Comparison of ENCODE assay signal across 16 cellular contexts in the genomic region with DNA sequence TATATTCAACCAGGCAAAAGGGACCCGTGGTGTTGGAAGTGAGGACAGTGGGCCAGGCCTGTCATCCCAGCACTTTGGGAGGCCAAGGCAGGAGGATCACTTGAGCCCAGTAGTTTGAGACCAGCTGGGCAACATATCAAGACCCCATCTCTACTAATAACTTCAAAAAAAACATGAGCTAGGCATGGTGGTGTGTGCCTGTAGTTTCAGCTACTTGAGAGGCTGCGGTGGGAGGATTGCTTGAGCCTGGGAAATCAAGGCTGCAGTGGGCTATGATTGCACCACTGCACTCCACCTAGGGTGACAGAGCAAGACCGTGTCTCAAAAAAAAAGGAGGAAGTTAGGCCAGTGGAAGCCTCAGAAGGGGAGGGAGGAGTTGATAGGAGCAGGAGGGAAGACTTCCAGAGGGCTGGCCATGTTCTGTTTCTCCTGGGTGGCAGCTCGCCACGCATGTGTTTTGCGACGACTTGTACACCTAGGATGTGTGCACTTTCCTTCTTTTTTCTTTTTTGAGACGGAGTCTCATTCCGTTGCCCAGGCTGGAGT. TPM values are rescaled to one million over a fixed set of nuclear protein-coding genes. Genes with fewer than 3 reads are reported as not detected.
DNase-seq lines count a peak whose midpoint lies in the region; ATAC-seq and TF ChIP-seq lines count a peak whose summit lies in the region.
"Had no signal": no experiment of that assay in that cellular context is flagged by ENCODE, and none has a peak within 500 bp of the region (broad histone marks: within the 10 kb centered on the region; RNA-seq: fewer than 3 reads in every experiment).

No MANE protein-coding gene starts in this region.

- H3K4me3 ChIP-seq in left lung (no peak overlapping the region), stomach smooth muscle (ENCODE audit: low read length in 2 of 2) (no peak overlapping the region), smooth muscle cell (no peak overlapping the region)

- DNase-seq in SKM-1 treated with dmso at 0.1 percent for 144 hours (lab: John Stamatoyannopoulos, UW; ENCODE audit: unreplicated experiment) (peak; percentile 45), SKM-1 (lab: John Stamatoyannopoulos, UW; ENCODE audit: unreplicated experiment) (no peak), NOMO-1 treated with DMSO at 0.1 percent for 48 hours (lab: John Stamatoyannopoulos, UW; ENCODE audit: unreplicated experiment) (peak; percentile 74), left lung (peak; percentile 34 to 42), G401 (ENCODE audit: low spot score) (no peak), smooth muscle cell (lab: John Stamatoyannopoulos, UW; ENCODE audit: unreplicated experiment) (no peak)
- DNase-seq: IMR-90; NCI-H1436 treated with DMSO at 0.1 percent for 48 hours; NCI-H526; retina; stimulated activated naive CD8-positive, alpha-beta T cell treated with anti-CD3 and anti-CD28 coated beads, Interleukin-15, Interleukin-2, amounts not matched to agents 100 U/mL and 50 U/mL, for 24 hours; T-helper 2 cell had no signal

- H4K20me1 ChIP-seq in smooth muscle cell (ENCODE audit: low read depth): peaks cover 10% of the 10 kb centered on the region

- H3K27ac ChIP-seq in left lung: peak overlapping the region in 1 of 2 donors; percentile 64
- peak overlapping the region; percentile 85 for H3K27ac ChIP-seq in stomach smooth muscle (ENCODE audit: low read length)
- H3K27ac ChIP-seq in smooth muscle cell (ENCODE audit: low read depth): no peak overlapping the region

- H3K4me2 ChIP-seq in smooth muscle cell: no peak overlapping the region

- H3K9ac ChIP-seq in stomach smooth muscle (ENCODE audit: low read length in 2 of 2): no peak overlapping the region
- no peak overlapping the region for H3K9ac ChIP-seq in smooth muscle cell (ENCODE audit: low read depth)

- intact Hi-C loops in left lung (cut with DNase I): no loop called here

- no peaks in the 10 kb centered on the region for H3K79me2 ChIP-seq in smooth muscle cell (ENCODE audit: low read depth)

- in situ Hi-C loops in G401 (cut with HindIII; ENCODE audit: low sequenced_read_pairs): no loop called here

- no peaks in the 10 kb centered on the region for H3F3A ChIP-seq in smooth muscle cell (ENCODE audit: low read depth)

- peaks cover 0 to 19% of the 10 kb centered on the region in 2 donors for H3K36me3 ChIP-seq in left lung
- H3K36me3 ChIP-seq in stomach smooth muscle (ENCODE audit: control insufficient read depth in 2 of 2, insufficient read depth in 2 of 2, low read length in 2 of 2): peaks cover 0 to 9% of the 10 kb centered on the region in 2 donors
- no peaks in the 10 kb centered on the region for H3K36me3 ChIP-seq in smooth muscle cell (ENCODE audit: low read depth)

- no peak for TF ChIP-seq CTCF in left lung (IDR thresholded peaks at IDR 0.05)
- TF ChIP-seq CTCF in smooth muscle cell (IDR thresholded peaks at IDR 0.05; ENCODE audit: borderline replicate concordance, insufficient read depth, poor library complexity, severe bottlenecking): no peak

- ATAC-seq in left lung (no peak), GM18907 (IDR thresholded peaks at IDR 0.05; ENCODE audit: unreplicated experiment) (no peak)
- ATAC-seq: stimulated activated naive CD8-positive, alpha-beta T cell treated with anti-CD3 and anti-CD28 coated beads, Interleukin-15, Interleukin-2, amounts not matched to agents 100 U/mL and 50 U/mL, for 24 hours had no signal

- peaks cover 15 to 25% of the 10 kb centered on the region in 2 donors for H3K4me1 ChIP-seq in left lung
- peaks cover 43% of the 10 kb centered on the region for H3K4me1 ChIP-seq in stomach smooth muscle (ENCODE audit: control insufficient read depth, insufficient read depth, low read length)
- H3K4me1 ChIP-seq in smooth muscle cell (ENCODE audit: low read depth): no peaks in the 10 kb centered on the region

- H3K27me3 ChIP-seq in left lung (no peaks in the 10 kb centered on the region), stomach smooth muscle (ENCODE audit: control insufficient read depth in 1 of 2, insufficient read depth in 2 of 2, low read length in 2 of 2) (no peaks in the 10 kb centered on the region), smooth muscle cell (ENCODE audit: low read depth) (no peaks in the 10 kb centered on the region)

- no peak overlapping the region for H2AFZ ChIP-seq in smooth muscle cell (ENCODE audit: low read depth)

- WGBS in smooth muscle cell (ENCODE audit: low lambda C conversion rate): 98% methylated on average over 9 of the region's 9 CpGs

- H3K9me3 ChIP-seq in left lung (no peaks in the 10 kb centered on the region), stomach smooth muscle (ENCODE audit: control insufficient read depth in 2 of 2, low read length in 2 of 2) (no peaks in the 10 kb centered on the region), smooth muscle cell (replicated peaks; ENCODE audit: low read depth) (no peaks in the 10 kb centered on the region)

RNA-seq across cellular contexts. Expression of a gene that starts 10.1 kb away (rescaled TPM):
- total RNA-seq in left lung: 10 to 100 TPM; 56.0 to 80.1 TPM
- 42.5 and 50.5 TPM in 2 replicates for total RNA-seq in G401 (2014; rRNA removed; shearing (Covaris generic))
- total RNA-seq in smooth muscle cell: 19.9 and 27.5 TPM in 2 replicates
- 24.9 and 31.8 TPM in 2 replicates for polyA plus RNA-seq in smooth muscle cell

RNA-seq across cellular contexts. Expression of a gene that starts 27.0 kb away (rescaled TPM):
- not detected for total RNA-seq in left lung
- 0.06 TPM in 1 of 2 replicates, not detected in the other for total RNA-seq in G401 (2014; rRNA removed; shearing (Covaris generic))
- not detected in 2 replicates for total RNA-seq in smooth muscle cell
- polyA plus RNA-seq in smooth muscle cell: 0.59 TPM in 1 of 2 replicates, not detected in the other
- total RNA-seq: fibroblast of villous mesenchyme, IMR-90, RPMI7951 had no signal
- polyA plus RNA-seq: IMR-90 had no signal

RNA-seq across cellular contexts. Expression of a gene that starts 57.2 kb away (rescaled TPM):
- 10 to 100 TPM; 57.4 to 59.0 TPM for total RNA-seq in left lung
- total RNA-seq in G401 (2014; rRNA removed; shearing (Covaris generic)): 60.4 and 70.4 TPM in 2 replicates
- total RNA-seq in smooth muscle cell: 48.7 and 53.3 TPM in 2 replicates
- 28.2 and 35.2 TPM in 2 replicates for polyA plus RNA-seq in smooth muscle cell

Comparison
In these comparisons a context has a peak if more than half of its experiments do, and no peak if none do; other contexts are left out.
1. DNase-seq: peak in SKM-1 treated with dmso at 0.1 percent for 144 hours (single experiment), NOMO-1 treated with DMSO at 0.1 percent for 48 hours (single experiment) and left lung (2 of 2); none in SKM-1 (single experiment), G401 (single experiment) and smooth muscle cell (single experiment).